In the genomic region with DNA sequence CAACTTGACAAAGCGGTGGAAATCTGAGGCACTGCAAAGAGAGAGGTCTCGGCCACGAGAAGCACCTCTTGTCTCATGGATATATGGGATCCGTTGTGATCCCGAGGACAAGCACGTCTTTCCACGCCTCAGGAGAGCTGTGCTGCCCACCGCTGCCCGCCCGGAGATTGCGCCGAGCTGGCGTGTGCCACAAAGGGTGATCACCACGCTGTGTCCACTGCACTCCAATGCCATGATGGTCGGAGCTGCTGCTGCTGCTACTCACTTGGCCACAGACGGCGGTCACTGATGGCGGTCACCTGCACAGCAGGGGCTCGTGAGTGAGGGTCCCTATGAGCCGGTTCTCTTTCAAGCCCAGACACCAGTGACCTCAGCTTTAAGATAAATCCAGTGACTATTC, we compare ENCODE assay signal across 17 cellular contexts.
"Had no signal": no experiment of that assay in that cellular context is flagged by ENCODE, and none has a peak within 500 bp of the region (broad histone marks: within the 10 kb centered on the region; RNA-seq: fewer than 3 reads in every experiment).

No MANE protein-coding gene starts in this region.

- H3K4me3 Mint-ChIP-seq: memory B cell, mesothelial cell of epicardium, natural killer cell, neural crest cell had no signal

- H3K27ac ChIP-seq: heart left ventricle, pancreas, prostate gland, upper lobe of left lung, uterus had no signal

- H3K9me3 Mint-ChIP-seq: memory B cell, mesothelial cell of epicardium, natural killer cell, neural crest cell had no signal

- ATAC-seq: esophagus mucosa, heart left ventricle, natural killer cell, pancreas, sciatic nerve had no signal

- H3K27ac Mint-ChIP-seq: memory B cell, mesothelial cell of epicardium, natural killer cell had no signal

- DNase-seq: effector memory CD4-positive, alpha-beta T cell; heart left ventricle; hippocampal formation; kidney glomerular epithelial cell; natural killer cell; occipital lobe; stimulated activated CD4-positive, alpha-beta T cell treated with anti-CD3 and anti-CD28 coated beads, Interleukin-12 subunit alpha, Interleukin-12 subunit beta, amount 100 ng/mL, for 4 hours; stimulated activated naive CD4-positive, alpha-beta T cell treated with Interleukin-2 at 50 U/mL for 16 hours; upper lobe of left lung; uterus had no signal

- H3K4me1 ChIP-seq: heart left ventricle, pancreas, prostate gland, uterus had no signal

- H3K27me3 ChIP-seq: pancreas, upper lobe of left lung, uterus had no signal

- H3K4me1 Mint-ChIP-seq: natural killer cell had no signal

- H3K9me3 ChIP-seq: heart left ventricle, pancreas, prostate gland, upper lobe of left lung, uterus had no signal

- H3K4me3 ChIP-seq: heart left ventricle, pancreas, prostate gland, upper lobe of left lung, uterus had no signal

- H3K36me3 ChIP-seq: heart left ventricle, pancreas, prostate gland, upper lobe of left lung, uterus had no signal

- H3K36me3 Mint-ChIP-seq: memory B cell, mesothelial cell of epicardium, natural killer cell had no signal
